ENCODE assay signal across 11 cellular contexts in the genomic region with DNA sequence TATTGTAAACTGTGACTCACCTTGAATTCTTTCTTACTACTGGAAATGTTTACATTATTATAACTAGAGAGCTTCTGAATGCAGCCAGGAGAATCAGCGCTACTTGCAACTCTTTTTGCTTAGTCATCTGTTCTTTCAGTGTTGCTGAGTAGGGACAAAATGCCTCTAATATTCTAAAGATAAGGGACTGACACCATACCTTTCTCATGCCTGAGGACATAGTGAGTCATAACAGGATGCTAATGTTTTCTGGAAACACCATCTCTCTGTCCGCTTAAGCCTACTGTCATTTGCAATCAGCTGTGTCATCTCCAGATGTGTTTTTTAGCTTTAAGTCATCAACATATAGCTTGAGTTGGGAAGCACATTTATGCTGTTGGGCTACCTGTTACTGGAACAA.
DNase-seq lines count a peak whose midpoint lies in the region; ATAC-seq and TF ChIP-seq lines count a peak whose summit lies in the region.
"Had no signal": no experiment of that assay in that cellular context is flagged by ENCODE, and none has a peak within 500 bp of the region (broad histone marks: within the 10 kb centered on the region; RNA-seq: fewer than 3 reads in every experiment).

No MANE protein-coding gene starts in this region.

- peak; percentile 63 for ATAC-seq in GM19467 (IDR thresholded peaks at IDR 0.05; ENCODE audit: unreplicated experiment)
- ATAC-seq in HG03108 (IDR thresholded peaks at IDR 0.05; ENCODE audit: unreplicated experiment): peak; percentile 75

- no peak for TF ChIP-seq CTCF in astrocyte of the spinal cord (IDR thresholded peaks at IDR 0.05; ENCODE audit: low read depth, low read length)

- no peak overlapping the region for H3K4me3 ChIP-seq in astrocyte of the spinal cord (ENCODE audit: low read depth, low read length)

- in situ Hi-C loops in astrocyte of the spinal cord (cut with HindIII; ENCODE audit: low sequenced_read_pairs): no loop called here

- DNase-seq in DMS53 (lab: John Stamatoyannopoulos, UW) (peak; percentile 81), astrocyte of the spinal cord (ENCODE audit: low read depth, low spot score) (peak; percentile 68), AG08396 (ENCODE audit: low spot score) (no peak), COR-L47 (lab: John Stamatoyannopoulos, UW) (no peak), NOMO-1 (lab: John Stamatoyannopoulos, UW; ENCODE audit: unreplicated experiment in 2 of 2) (no peak)
- DNase-seq in stimulated activated CD4-positive, alpha-beta T cell treated with anti-CD3 and anti-CD28 coated beads, Interleukin-2, amount 100 ng/mL, for 24 hours: no peak
- DNase-seq: activated CD4-positive, alpha-beta T cell treated with anti-CD3 and anti-CD28 coated beads, Interleukin-2, amount 50 U/mL, for 48 hours; CD4-positive, alpha-beta memory T cell; MV-4-11 had no signal

Comparison
In these comparisons a context has a peak if more than half of its experiments do, and no peak if none do; other contexts are left out.
1. DNase-seq: peak in DMS53 (single experiment) and astrocyte of the spinal cord (single experiment); none in AG08396 (single experiment), stimulated activated CD4-positive, alpha-beta T cell treated with anti-CD3 and anti-CD28 coated beads, Interleukin-2, amount 100 ng/mL, for 24 hours (0 of 2), COR-L47 (single experiment) and NOMO-1 (0 of 2).